Comparison of ENCODE assay signal across 20 cellular contexts in genomic region chr20:836188-836587, GRCh38. TPM values are rescaled to one million over a fixed set of nuclear protein-coding genes. Genes with fewer than 3 reads are reported as not detected.
DNase-seq lines count a peak whose midpoint lies in the region; ATAC-seq, FAIRE-seq and TF ChIP-seq lines count a peak whose summit lies in the region.
"Had no signal": no experiment of that assay in that cellular context is flagged by ENCODE, and none has a peak within 500 bp of the region (broad histone marks: within the 10 kb centered on the region; RNA-seq: fewer than 3 reads in every experiment).

No MANE protein-coding gene starts in this region.

- H3K27ac Mint-ChIP-seq in stimulated activated naive CD8-positive, alpha-beta T cell treated with anti-CD3 and anti-CD28 coated beads, Interleukin-15, Interleukin-2, amounts not matched to agents 100 ng/mL and 50 ng/mL, for 24 hours: peak overlapping the region; percentile 61

- intact Hi-C loops in endothelial cell of umbilical vein (cut with micrococcal nuclease): loop anchor here (10.0 kb wide), 2 partner anchors 301 to 659 kb away; partner anchors contain the start of gene SIRPB2

- H3K4me1 Mint-ChIP-seq in stimulated activated naive CD8-positive, alpha-beta T cell treated with anti-CD3 and anti-CD28 coated beads, Interleukin-15, Interleukin-2, amounts not matched to agents 100 ng/mL and 50 ng/mL, for 24 hours (ENCODE audit: low read depth): peaks cover 51% of the 10 kb centered on the region

- H3K79me2 ChIP-seq in endothelial cell of umbilical vein (ENCODE audit: control insufficient read depth, insufficient read depth, low read length): peaks cover 48% of the 10 kb centered on the region

- H3K9me1 ChIP-seq in endothelial cell of umbilical vein (replicated peaks; ENCODE audit: control insufficient read depth, extremely low read depth, insufficient read depth, low read length): no peaks in the 10 kb centered on the region

- H3K4me3 Mint-ChIP-seq in stimulated activated naive CD8-positive, alpha-beta T cell treated with anti-CD3 and anti-CD28 coated beads, Interleukin-15, Interleukin-2, amounts not matched to agents 100 ng/mL and 50 ng/mL, for 24 hours: peak overlapping the region; percentile 15

- no peak for ATAC-seq in stimulated activated naive CD8-positive, alpha-beta T cell treated with anti-CD3 and anti-CD28 coated beads, Interleukin-15, Interleukin-2, amounts not matched to agents 100 U/mL and 50 U/mL, for 24 hours
- ATAC-seq in RWPE2 (ENCODE audit: low read depth) (no peak), upper lobe of left lung (ENCODE audit: low FRiP score in 2 of 2) (no peak), GM19023 (IDR thresholded peaks at IDR 0.05; ENCODE audit: unreplicated experiment) (no peak)
- ATAC-seq: Panc1 had no signal

- DNase-seq in stimulated activated naive CD8-positive, alpha-beta T cell treated with anti-CD3 and anti-CD28 coated beads, Interleukin-15, Interleukin-2, amounts not matched to agents 100 U/mL and 50 U/mL, for 24 hours: no peak
- DNase-seq in RWPE2 (ENCODE audit: low spot score): no peak
- no peak for DNase-seq in endothelial cell of umbilical vein (ENCODE audit: low read depth, low spot score)
- no peak for DNase-seq in upper lobe of left lung
- no peak for DNase-seq in NOMO-1 (lab: John Stamatoyannopoulos, UW; ENCODE audit: unreplicated experiment in 2 of 2)
- no peak for DNase-seq in germinal center (ENCODE audit: low spot score)
- DNase-seq: activated CD4-positive, CD25-positive, alpha-beta regulatory T cell; amygdala; cerebellar nuclear complex; DMS153; midbrain; NCI-H2029; NCI-H524 treated with DMSO at 0.1 percent for 48 hours; stimulated activated CD4-positive, alpha-beta T cell treated with anti-CD3 and anti-CD28 coated beads, Interleukin-2, amount 100 ng/mL, for 48 hours; tibial artery had no signal

- dilution Hi-C loops in endothelial cell of umbilical vein (cut with MboI; ENCODE audit: extremely low pct_ligation_motif_present, low sequenced_read_pairs): no loop called here

- no peak for TF ChIP-seq POLR2A in endothelial cell of umbilical vein (IDR thresholded peaks at IDR 0.05; ENCODE audit: low read depth, low read length)
- no peak for TF ChIP-seq POLR2A in upper lobe of left lung (IDR thresholded peaks at IDR 0.05)

- TF ChIP-seq EP300 in upper lobe of left lung (IDR thresholded peaks at IDR 0.05): no peak

- peaks cover 23% of the 10 kb centered on the region for H3K4me1 ChIP-seq in RWPE2 (ENCODE audit: insufficient read depth, poor library complexity, severe bottlenecking)
- peaks cover 46% of the 10 kb centered on the region for H3K4me1 ChIP-seq in endothelial cell of umbilical vein (ENCODE audit: control insufficient read depth, extremely low read depth, insufficient read depth, low read length)
- peaks cover 36 to 62% (median 42%) of the 10 kb centered on the region in 4 donors for H3K4me1 ChIP-seq in upper lobe of left lung

- H3K27me3 Mint-ChIP-seq in stimulated activated naive CD8-positive, alpha-beta T cell treated with anti-CD3 and anti-CD28 coated beads, Interleukin-15, Interleukin-2, amounts not matched to agents 100 ng/mL and 50 ng/mL, for 24 hours: no peaks in the 10 kb centered on the region

- no peaks in the 10 kb centered on the region for H4K20me1 ChIP-seq in endothelial cell of umbilical vein (replicated peaks; ENCODE audit: control insufficient read depth, extremely low read depth, insufficient read depth, low read length)

- no peak overlapping the region for H2AFZ ChIP-seq in endothelial cell of umbilical vein (ENCODE audit: low read depth, low read length)

- WGBS in upper lobe of left lung, 2 donors: 86 to 96% methylated on average over 1 of the region's 1 CpG

- peak overlapping the region; percentile 43 for H3K27ac ChIP-seq in RWPE2 (ENCODE audit: poor library complexity, severe bottlenecking)
- H3K27ac ChIP-seq in endothelial cell of umbilical vein (ENCODE audit: insufficient read depth, low read depth, low read length): no peak overlapping the region
- H3K27ac ChIP-seq in upper lobe of left lung: peak overlapping the region in 3 of 4 donors; percentile 30 to 72 (median 62)
- H3K27ac ChIP-seq: tibial artery had no signal

- no peak overlapping the region for H3K9ac ChIP-seq in endothelial cell of umbilical vein (replicated peaks; ENCODE audit: extremely low read depth, insufficient read depth, low read length)

- POLR2A ChIA-PET in endothelial cell of umbilical vein (lab: Charles Lee): no interaction called here

- no TSS peak for BruUV-seq in endothelial cell of umbilical vein (replicated peaks; lab: Mats Ljungman, UMichigan)

- H3K9me3 ChIP-seq in RWPE2 (ENCODE audit: severe bottlenecking): no peaks in the 10 kb centered on the region
- no peaks in the 10 kb centered on the region for H3K9me3 ChIP-seq in endothelial cell of umbilical vein (replicated peaks; ENCODE audit: control insufficient read depth, insufficient read depth, low read length)
- no peaks in the 10 kb centered on the region for H3K9me3 ChIP-seq in upper lobe of left lung
- H3K9me3 ChIP-seq: right lobe of liver, tibial artery had no signal

- CTCF ChIA-PET in endothelial cell of umbilical vein (lab: Charles Lee): no interaction called here

- TF ChIP-seq CTCF in RWPE2 (IDR thresholded peaks at IDR 0.05; ENCODE audit: poor library complexity, severe bottlenecking) (no peak), endothelial cell of umbilical vein (IDR thresholded peaks at IDR 0.05; ENCODE audit: extremely low read depth in 1 of 2, insufficient read depth in 1 of 2, low read depth in 1 of 2, low read length in 2 of 2) (no peak), upper lobe of left lung (IDR thresholded peaks at IDR 0.05) (no peak)

- peak; percentile 8 for FAIRE-seq in endothelial cell of umbilical vein (lab: Jason Lieb, UNC)
- FAIRE-seq: GM18507 had no signal

- H3K36me3 ChIP-seq in RWPE2 (ENCODE audit: low read depth) (no peaks in the 10 kb centered on the region; the same call in 1 of the 2 replicates), endothelial cell of umbilical vein (ENCODE audit: control insufficient read depth in 2 of 2, extremely low read depth in 1 of 2, insufficient read depth in 2 of 2, low read length in 2 of 2) (no peaks in the 10 kb centered on the region), upper lobe of left lung (no peaks in the 10 kb centered on the region)
- H3K36me3 ChIP-seq: right lobe of liver, tibial artery had no signal

- no peaks in the 10 kb centered on the region for H3K9me3 Mint-ChIP-seq in stimulated activated naive CD8-positive, alpha-beta T cell treated with anti-CD3 and anti-CD28 coated beads, Interleukin-15, Interleukin-2, amounts not matched to agents 100 ng/mL and 50 ng/mL, for 24 hours

- peaks cover 5% of the 10 kb centered on the region for H3K36me3 Mint-ChIP-seq in stimulated activated naive CD8-positive, alpha-beta T cell treated with anti-CD3 and anti-CD28 coated beads, Interleukin-15, Interleukin-2, amounts not matched to agents 100 ng/mL and 50 ng/mL, for 24 hours (ENCODE audit: low read depth)

- H3K4me3 ChIP-seq in RWPE2 (ENCODE audit: severe bottlenecking): no peak overlapping the region
- no peak overlapping the region for H3K4me3 ChIP-seq in endothelial cell of umbilical vein (replicated peaks in 1 of 3; ENCODE audit: insufficient read depth in 1 of 3, low read depth in 1 of 3, low read length in 3 of 3)
- no peak overlapping the region for H3K4me3 ChIP-seq in upper lobe of left lung
- H3K4me3 ChIP-seq: right lobe of liver, tibial artery had no signal

- H3K4me2 ChIP-seq in endothelial cell of umbilical vein (ENCODE audit: insufficient read depth, low read length): peak overlapping the region; percentile 46

- H3K27me3 ChIP-seq in RWPE2 (ENCODE audit: insufficient read depth, poor library complexity, severe bottlenecking) (no peaks in the 10 kb centered on the region), endothelial cell of umbilical vein (ENCODE audit: control insufficient read depth in 2 of 2, insufficient read depth in 2 of 2, low read length in 2 of 2) (no peaks in the 10 kb centered on the region), upper lobe of left lung (no peaks in the 10 kb centered on the region)
- H3K27me3 ChIP-seq: right lobe of liver had no signal

TF ChIP-seq in endothelial cell of umbilical vein, 7 proteins besides CTCF, POLR2A, EP300 and RAD21:
- TF ChIP-seq FOS (IDR thresholded peaks at IDR 0.05; ENCODE audit: borderline replicate concordance, insufficient read depth, low read length): no peak
- TF ChIP-seq MYC (IDR thresholded peaks at IDR 0.05; ENCODE audit: low read depth, low read length): no peak
- no peak for TF ChIP-seq GATA2 (IDR thresholded peaks at IDR 0.05; ENCODE audit: insufficient read depth, insufficient read length, low read depth, low read length)
- no peak for TF ChIP-seq MAX (IDR thresholded peaks at IDR 0.05; ENCODE audit: insufficient read depth, insufficient read length)
- TF ChIP-seq POLR2AphosphoS5 (IDR thresholded peaks at IDR 0.05; ENCODE audit: insufficient read depth, low read depth, low read length): no peak
- TF ChIP-seq EZH2 (IDR thresholded peaks at IDR 0.05; ENCODE audit: borderline replicate concordance, low read depth, low read length, severe bottlenecking): no peak

RNA-seq across cellular contexts. Expression of gene FAM110A, which starts 2.7 kb away (rescaled TPM):
- 4.6 and 5.8 TPM in 2 replicates for total RNA-seq in endothelial cell of umbilical vein
- polyA plus RNA-seq in endothelial cell of umbilical vein: 5.4 and 7.2 TPM in 2 replicates
- polyA plus RNA-seq in endothelial cell of umbilical vein (2011; cell fraction: cytosol; rRNA removed): 4.5 and 4.7 TPM in 2 replicates
- 3.6 and 3.9 TPM in 2 replicates for polyA plus RNA-seq in endothelial cell of umbilical vein (2011; cell fraction: nucleus; rRNA removed)
- polyA plus RNA-seq in endothelial cell of umbilical vein (2012): 5.2 and 5.8 TPM in 2 replicates
- polyA minus RNA-seq in endothelial cell of umbilical vein: 2.5 and 3.5 TPM in 2 replicates
- polyA minus RNA-seq in endothelial cell of umbilical vein (2011; cell fraction: cytosol; rRNA and poly(A)+ RNA removed): 1.5 TPM
- 1.3 and 2.1 TPM in 2 replicates for polyA minus RNA-seq in endothelial cell of umbilical vein (2011; cell fraction: nucleus; rRNA and poly(A)+ RNA removed)
- total RNA-seq in upper lobe of left lung: 10 to 100 TPM; 13.2 to 27.9 (median 19.9) TPM
